Comparison of ENCODE assay signal across 9 cellular contexts in genomic region chr11:83583953-83584352, GRCh38.
A peak's percentile ranks its signal among the peaks of the same experiment; 100 is the strongest.
DNase-seq lines count a peak whose midpoint lies in the region; ATAC-seq and TF ChIP-seq lines count a peak whose summit lies in the region.
"Had no signal": no experiment of that assay in that cellular context is flagged by ENCODE, and none has a peak within 500 bp of the region (broad histone marks: within the 10 kb centered on the region; RNA-seq: fewer than 3 reads in every experiment).

No MANE protein-coding gene starts in this region.

- 71 to 86% methylated on average over 3 of the region's 3 CpGs for WGBS in aorta, 2 donors

- no peak overlapping the region for H3K4me3 Mint-ChIP-seq in CD14-positive monocyte

- H3K27me3 Mint-ChIP-seq in CD14-positive monocyte (ENCODE audit: low read depth in 3 of 3): no peaks in the 10 kb centered on the region

- H3K27me3 ChIP-seq in aorta (ENCODE audit: control insufficient read depth in 1 of 2, insufficient read depth in 2 of 2, low read length in 1 of 2): no peaks in the 10 kb centered on the region
- H3K27me3 ChIP-seq: cardiac muscle cell had no signal

- DNase-seq in GM12865 (ENCODE audit: low read depth) (peak; percentile 69), hepatic stellate cell (ENCODE audit: low spot score) (peak; percentile 6), CD14-positive monocyte (ENCODE audit: low spot score) (no peak), OCI-M2 (lab: John Stamatoyannopoulos, UW; ENCODE audit: unreplicated experiment) (no peak), T-helper 9 cell (no peak), aorta (no peak)

- no peaks in the 10 kb centered on the region for H3K4me1 ChIP-seq in aorta (ENCODE audit: control insufficient read depth in 1 of 2, insufficient read depth in 2 of 2, low read length in 2 of 2)

- H3K36me3 ChIP-seq in aorta (ENCODE audit: control insufficient read depth in 1 of 2, insufficient read depth in 2 of 2, low read length in 1 of 2): no peaks in the 10 kb centered on the region
- H3K36me3 ChIP-seq: cardiac muscle cell had no signal

- no peaks in the 10 kb centered on the region for H3K9me3 ChIP-seq in aorta (ENCODE audit: control insufficient read depth, low read length)

- H3K4me3 ChIP-seq in GM12865 (ENCODE audit: low read depth, low read length) (no peak overlapping the region), aorta (ENCODE audit: low read length in 2 of 2) (no peak overlapping the region)
- H3K4me3 ChIP-seq: cardiac muscle cell had no signal

- intact Hi-C loops in CD14-positive monocyte (cut with micrococcal nuclease) (no loop called here), aorta (cut with DNase I) (no loop called here)

- no peak overlapping the region for H3K27ac Mint-ChIP-seq in CD14-positive monocyte

- peaks cover 0 to 7% (median 2%) of the 10 kb centered on the region in 7 donors for H3K9me3 Mint-ChIP-seq in CD14-positive monocyte

- H3K36me3 Mint-ChIP-seq in CD14-positive monocyte: no peaks in the 10 kb centered on the region

- no peaks in the 10 kb centered on the region for H3K4me1 Mint-ChIP-seq in CD14-positive monocyte

- ATAC-seq in GM21515 (IDR thresholded peaks at IDR 0.05; ENCODE audit: unreplicated experiment): peak; percentile 98
- ATAC-seq in HG03442 (IDR thresholded peaks at IDR 0.05; ENCODE audit: unreplicated experiment): peak; percentile 99
- ATAC-seq in aorta (ENCODE audit: low FRiP score): no peak

- TF ChIP-seq CTCF in GM12865 (IDR thresholded peaks at IDR 0.05; ENCODE audit: insufficient read depth, low read depth, low read length, missing control alignments): no peak
- no peak for TF ChIP-seq CTCF in CD14-positive monocyte (IDR thresholded peaks at IDR 0.05)

- H3K27ac ChIP-seq in aorta (ENCODE audit: low read depth in 1 of 2, low read length in 2 of 2): no peak overlapping the region
- H3K27ac ChIP-seq: cardiac muscle cell had no signal

Comparison
In these comparisons a context has a peak if more than half of its experiments do, and no peak if none do; other contexts are left out.
1. DNase-seq: peak in GM12865 (single experiment) and hepatic stellate cell (single experiment); none in CD14-positive monocyte (single experiment), OCI-M2 (single experiment), T-helper 9 cell (single experiment) and aorta (0 of 2).